11 cellular contexts compared by ENCODE assay signal in genomic region chr4:173508386-173509002, GRCh38. TPM values are rescaled to one million over a fixed set of nuclear protein-coding genes. Genes with fewer than 3 reads are reported as not detected.
DNase-seq lines count a peak whose midpoint lies in the region; ATAC-seq and TF ChIP-seq lines count a peak whose summit lies in the region.
"Had no signal": no experiment of that assay in that cellular context is flagged by ENCODE, and none has a peak within 500 bp of the region (broad histone marks: within the 10 kb centered on the region; RNA-seq: fewer than 3 reads in every experiment).

No MANE protein-coding gene starts in this region.

- DNase-seq in T-helper 17 cell (no peak), glutamatergic neuron (no peak), progenitor cell of endocrine pancreas (ENCODE audit: low spot score, unreplicated experiment) (no peak), dermis blood vessel endothelial cell (no peak), HCEC 1CT (no peak)
- DNase-seq: DMS53, occipital lobe had no signal

- ATAC-seq in T-helper 17 cell = no peak
- ATAC-seq in HG03097 (IDR thresholded peaks at IDR 0.05; ENCODE audit: low FRiP score, unreplicated experiment) = no peak
- ATAC-seq in GM19452 (IDR thresholded peaks at IDR 0.05; ENCODE audit: unreplicated experiment) = no peak

- H3K27ac Mint-ChIP-seq in T-helper 17 cell (no peak overlapping the region), glutamatergic neuron (ENCODE audit: unreplicated experiment) (no peak overlapping the region), progenitor cell of endocrine pancreas (no peak overlapping the region)

- H3K4me1 Mint-ChIP-seq in T-helper 17 cell = peaks cover 12% of the 10 kb centered on the region
- peaks cover 5% of the 10 kb centered on the region for H3K4me1 Mint-ChIP-seq in glutamatergic neuron (ENCODE audit: low read depth, unreplicated experiment)
- peaks cover 12% of the 10 kb centered on the region for H3K4me1 Mint-ChIP-seq in progenitor cell of endocrine pancreas (ENCODE audit: low read depth)

- TF ChIP-seq CTCF in GM12875 (IDR thresholded peaks at IDR 0.05; ENCODE audit: borderline replicate concordance, insufficient read depth, low read depth, low read length) (no peak), glutamatergic neuron (IDR thresholded peaks at IDR 0.05; ENCODE audit: partially characterized antibody, unreplicated experiment) (no peak), progenitor cell of endocrine pancreas (IDR thresholded peaks at IDR 0.05; ENCODE audit: unreplicated experiment) (no peak)

- peak overlapping the region; percentile 83 for H3K4me3 Mint-ChIP-seq in T-helper 17 cell
- H3K4me3 Mint-ChIP-seq in glutamatergic neuron (ENCODE audit: unreplicated experiment) = peak overlapping the region; percentile 86
- H3K4me3 Mint-ChIP-seq in progenitor cell of endocrine pancreas (ENCODE audit: low read depth) = peak overlapping the region; percentile 71

- no peaks in the 10 kb centered on the region for H3K9me3 ChIP-seq in T-helper 17 cell (ENCODE audit: control insufficient read depth, low read length, poor library complexity, severe bottlenecking)
- H3K9me3 ChIP-seq: adrenal gland had no signal

- peak overlapping the region; percentile 21 for H3K4me3 ChIP-seq in GM12875 (ENCODE audit: low read depth, low read length)

- H3K36me3 Mint-ChIP-seq in T-helper 17 cell (ENCODE audit: low read depth) (peaks cover 4% of the 10 kb centered on the region), glutamatergic neuron (ENCODE audit: unreplicated experiment) (peaks cover 10% of the 10 kb centered on the region), progenitor cell of endocrine pancreas (ENCODE audit: insufficient read depth) (peaks cover 2% of the 10 kb centered on the region)

- H3K9me3 Mint-ChIP-seq in glutamatergic neuron (ENCODE audit: unreplicated experiment) (peaks cover 9% of the 10 kb centered on the region), progenitor cell of endocrine pancreas (ENCODE audit: low read depth) (no peaks in the 10 kb centered on the region)

- peaks cover 91% of the 10 kb centered on the region for H3K27me3 Mint-ChIP-seq in T-helper 17 cell
- H3K27me3 Mint-ChIP-seq in glutamatergic neuron (ENCODE audit: unreplicated experiment) = peaks cover 48% of the 10 kb centered on the region
- peaks cover 97% of the 10 kb centered on the region for H3K27me3 Mint-ChIP-seq in progenitor cell of endocrine pancreas

RNA-seq across cellular contexts. Expression of gene HAND2, which starts 21.5 kb away (rescaled TPM):
- not detected for total RNA-seq in T-helper 17 cell
- total RNA-seq in glutamatergic neuron (ENCODE audit: unreplicated experiment) = not detected
- 2.5 and 3.9 TPM in 2 replicates for total RNA-seq in progenitor cell of endocrine pancreas
- not detected in 2 replicates for total RNA-seq in dermis blood vessel endothelial cell
- total RNA-seq: occipital lobe had no signal
